3 cellular contexts compared by ENCODE assay signal in genomic region chr3:194178128-194178527, GRCh38.
A peak's percentile ranks its signal among the peaks of the same experiment; 100 is the strongest.
TF ChIP-seq lines count a peak whose summit lies in the region.

No MANE protein-coding gene starts in this region.

TF ChIP-seq in HepG2, 621 proteins besides CTCF, POLR2A, EP300 and RAD21:
- TF ChIP-seq, protein P1, sequence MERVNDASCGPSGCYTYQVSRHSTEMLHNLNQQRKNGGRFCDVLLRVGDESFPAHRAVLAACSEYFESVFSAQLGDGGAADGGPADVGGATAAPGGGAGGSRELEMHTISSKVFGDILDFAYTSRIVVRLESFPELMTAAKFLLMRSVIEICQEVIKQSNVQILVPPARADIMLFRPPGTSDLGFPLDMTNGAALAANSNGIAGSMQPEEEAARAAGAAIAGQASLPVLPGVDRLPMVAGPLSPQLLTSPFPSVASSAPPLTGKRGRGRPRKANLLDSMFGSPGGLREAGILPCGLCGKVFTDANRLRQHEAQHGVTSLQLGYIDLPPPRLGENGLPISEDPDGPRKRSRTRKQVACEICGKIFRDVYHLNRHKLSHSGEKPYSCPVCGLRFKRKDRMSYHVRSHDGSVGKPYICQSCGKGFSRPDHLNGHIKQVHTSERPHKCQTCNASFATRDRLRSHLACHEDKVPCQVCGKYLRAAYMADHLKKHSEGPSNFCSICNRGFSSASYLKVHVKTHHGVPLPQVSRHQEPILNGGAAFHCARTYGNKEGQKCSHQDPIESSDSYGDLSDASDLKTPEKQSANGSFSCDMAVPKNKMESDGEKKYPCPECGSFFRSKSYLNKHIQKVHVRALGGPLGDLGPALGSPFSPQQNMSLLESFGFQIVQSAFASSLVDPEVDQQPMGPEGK (CRISPR knock-in tag; IDR thresholded peaks at IDR 0.05) = no peak
- TF ChIP-seq ZNF629 (CRISPR knock-in tag; conservative IDR thresholded peaks at IDR 0.05) = 0 out of 2 replicates have a peak, but pooled peaks have one; percentile 24

TF ChIP-seq in K562, 482 proteins besides CTCF, POLR2A, EP300 and RAD21:
- TF ChIP-seq KDM1A (IDR thresholded peaks at IDR 0.05) = peak in 1 of 2 experiments; percentile 60; a peak in 2 of 4 replicates
- 0 out of 4 replicates have a peak, but pooled peaks of 1 of the 2 experiments have one; percentile 5 for TF ChIP-seq RCOR1 (IDR thresholded peaks at IDR 0.05; ENCODE audit: borderline replicate concordance in 1 of 2, low read depth in 2 of 2, low read length in 2 of 2)
- TF ChIP-seq HDGF (IDR thresholded peaks at IDR 0.05) = no peak
- TF ChIP-seq RBM25 (IDR thresholded peaks at IDR 0.05; ENCODE audit: low read depth, low read length, severe bottlenecking) = peak; percentile 94
- TF ChIP-seq RFX1 (IDR thresholded peaks at IDR 0.05) = no peak
- peak; percentile 62; the same call in 1 of the 2 replicates for TF ChIP-seq ADNP (tag; IDR thresholded peaks at IDR 0.05)
- peak; percentile 58 for TF ChIP-seq BCOR (IDR thresholded peaks at IDR 0.05)
- no peak for TF ChIP-seq ZHX1 (conservative IDR thresholded peaks at IDR 0.05; ENCODE audit: low read length)
- TF ChIP-seq NFYB (IDR thresholded peaks at IDR 0.05; ENCODE audit: extremely low read depth, insufficient read length) = no peak

TF ChIP-seq in SK-N-SH, 30 proteins besides CTCF, POLR2A, EP300 and RAD21:
- TF ChIP-seq, protein P2, sequence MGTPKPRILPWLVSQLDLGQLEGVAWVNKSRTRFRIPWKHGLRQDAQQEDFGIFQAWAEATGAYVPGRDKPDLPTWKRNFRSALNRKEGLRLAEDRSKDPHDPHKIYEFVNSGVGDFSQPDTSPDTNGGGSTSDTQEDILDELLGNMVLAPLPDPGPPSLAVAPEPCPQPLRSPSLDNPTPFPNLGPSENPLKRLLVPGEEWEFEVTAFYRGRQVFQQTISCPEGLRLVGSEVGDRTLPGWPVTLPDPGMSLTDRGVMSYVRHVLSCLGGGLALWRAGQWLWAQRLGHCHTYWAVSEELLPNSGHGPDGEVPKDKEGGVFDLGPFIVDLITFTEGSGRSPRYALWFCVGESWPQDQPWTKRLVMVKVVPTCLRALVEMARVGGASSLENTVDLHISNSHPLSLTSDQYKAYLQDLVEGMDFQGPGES (IDR thresholded peaks at IDR 0.05; ENCODE audit: low read depth, low read length) = no peak
- TF ChIP-seq PBX3 (IDR thresholded peaks at IDR 0.05) = no peak
